8 cellular contexts compared by ENCODE assay signal in the genomic region with DNA sequence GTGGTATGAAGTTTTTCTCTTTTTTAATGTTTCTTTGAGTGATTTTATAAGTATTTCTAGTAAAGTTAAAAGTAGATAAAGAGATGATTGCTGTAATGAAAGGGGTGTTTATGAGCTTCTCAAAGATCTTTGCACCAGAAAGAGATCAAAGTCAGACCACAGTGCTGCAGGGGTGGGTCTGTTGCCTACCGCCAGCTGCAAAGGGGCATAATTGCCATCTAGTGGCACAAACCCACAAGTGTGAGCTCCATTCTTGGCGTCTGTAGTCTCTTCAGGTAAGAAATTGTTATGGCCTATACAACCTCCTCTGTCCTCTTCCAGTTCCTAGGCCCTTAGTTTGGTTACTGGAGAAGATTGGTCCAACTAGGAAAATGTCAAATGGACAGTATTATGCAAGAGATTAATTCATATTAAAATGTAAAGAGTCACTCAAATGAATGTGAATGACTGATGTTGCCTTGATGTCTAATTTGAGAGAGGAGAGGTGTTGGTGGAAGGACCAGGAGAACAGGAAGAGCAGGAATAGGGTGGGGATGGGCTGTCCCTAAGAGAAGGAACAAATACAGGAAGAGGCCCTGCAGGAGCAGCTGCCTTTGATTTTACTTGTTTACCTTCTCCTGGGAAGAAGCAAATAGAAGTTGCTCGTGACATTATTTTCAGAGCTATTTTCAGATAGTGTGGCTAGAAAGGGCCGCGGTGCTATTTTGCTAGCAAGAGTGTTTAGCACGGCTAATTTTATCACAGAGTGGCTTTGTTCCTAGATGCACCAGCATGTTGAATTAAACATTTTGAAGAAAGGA. TPM values are rescaled to one million over a fixed set of nuclear protein-coding genes. Genes with fewer than 3 reads are reported as not detected.
DNase-seq lines count a peak whose midpoint lies in the region; ATAC-seq and TF ChIP-seq lines count a peak whose summit lies in the region.

No MANE protein-coding gene starts in this region.

- H3K36me3 ChIP-seq in BLaER1 treated with 17β-estradiol and CSF1 and Interleukin-3, amounts not matched to agents 10 nM and 100 nM = no peaks in the 10 kb centered on the region
- H3K36me3 ChIP-seq in GM23338 (ENCODE audit: insufficient read depth) (no peaks in the 10 kb centered on the region), OCI-LY3 (replicated peaks; ENCODE audit: low read depth, low read length) (no peaks in the 10 kb centered on the region), neural progenitor cell (no peaks in the 10 kb centered on the region)

- H3K4me3 Mint-ChIP-seq in GM23338 (no peak overlapping the region), neural progenitor cell (no peak overlapping the region)

- no peak overlapping the region for H3K4me3 ChIP-seq in BLaER1 treated with 17β-estradiol and CSF1 and Interleukin-3, amounts not matched to agents 10 nM and 100 nM
- H3K4me3 ChIP-seq in GM23338 = no peak overlapping the region
- H3K4me3 ChIP-seq in OCI-LY3 (ENCODE audit: low read length) = no peak overlapping the region
- no peak overlapping the region for H3K4me3 ChIP-seq in neural progenitor cell

- H3K27ac ChIP-seq in BLaER1 treated with 17β-estradiol and CSF1 and Interleukin-3, amounts not matched to agents 10 nM and 100 nM = no peak overlapping the region
- H3K27ac ChIP-seq in GM23338 (ENCODE audit: low read depth) = no peak overlapping the region
- no peak overlapping the region for H3K27ac ChIP-seq in OCI-LY3 (ENCODE audit: low read length)
- H3K27ac ChIP-seq in neural progenitor cell = no peak overlapping the region

- ATAC-seq in GM23338 = peak; percentile 89
- ATAC-seq in GM18511 (IDR thresholded peaks at IDR 0.05; ENCODE audit: unreplicated experiment) = no peak
- no peak for ATAC-seq in GM21737 (IDR thresholded peaks at IDR 0.05; ENCODE audit: unreplicated experiment)

- H3K4me2 ChIP-seq in BLaER1 treated with 17β-estradiol and CSF1 and Interleukin-3, amounts not matched to agents 10 nM and 100 nM = peak overlapping the region; percentile 37 to 74 (median 60); a peak in 18 of 22 replicates
- peak overlapping the region; percentile 33 for H3K4me2 ChIP-seq in GM23338
- no peak overlapping the region for H3K4me2 ChIP-seq in OCI-LY3 (ENCODE audit: low read length)
- no peak overlapping the region for H3K4me2 ChIP-seq in neural progenitor cell

- no peaks in the 10 kb centered on the region for H3K27me3 ChIP-seq in BLaER1 treated with 17β-estradiol and CSF1 and Interleukin-3, amounts not matched to agents 10 nM and 100 nM
- H3K27me3 ChIP-seq in GM23338 (ENCODE audit: insufficient read depth) (no peaks in the 10 kb centered on the region), OCI-LY3 (ENCODE audit: low read depth, low read length) (no peaks in the 10 kb centered on the region), neural progenitor cell (no peaks in the 10 kb centered on the region)

- TF ChIP-seq CTCF in GM23338 (conservative IDR thresholded peaks at IDR 0.05; ENCODE audit: low read depth in 2 of 2) = peak; percentile 60 to 78
- peak; percentile 68 for TF ChIP-seq CTCF in OCI-LY3 (IDR thresholded peaks at IDR 0.05; ENCODE audit: low read depth, low read length)
- peak; percentile 28 for TF ChIP-seq CTCF in neural progenitor cell (IDR thresholded peaks at IDR 0.05)

- H3K27ac Mint-ChIP-seq in GM23338 = no peak overlapping the region; the same call in 1 of the 2 replicates
- H3K27ac Mint-ChIP-seq in neural progenitor cell = no peak overlapping the region

- H3K9me3 Mint-ChIP-seq in GM23338 = no peaks in the 10 kb centered on the region; the same call in 2 of the 3 replicates
- peaks cover 2% of the 10 kb centered on the region for H3K9me3 Mint-ChIP-seq in neural progenitor cell

- H3K4me1 ChIP-seq in BLaER1 treated with 17β-estradiol and CSF1 and Interleukin-3, amounts not matched to agents 10 nM and 100 nM = peaks cover 17 to 29% (median 20%) of the 10 kb centered on the region in 10 experiments
- H3K4me1 ChIP-seq in GM23338 (ENCODE audit: insufficient read depth) = peaks cover 13% of the 10 kb centered on the region
- H3K4me1 ChIP-seq in OCI-LY3 (ENCODE audit: low read length) = peaks cover 20% of the 10 kb centered on the region
- no peaks in the 10 kb centered on the region for H3K4me1 ChIP-seq in neural progenitor cell

- H3K9me2 ChIP-seq in GM23338 (ENCODE audit: insufficient read depth) = peaks cover 9% of the 10 kb centered on the region; the same call in 1 of the 2 replicates

- H2AFZ ChIP-seq in GM23338 (peak overlapping the region; percentile 1), OCI-LY3 (ENCODE audit: low read depth, low read length) (no peak overlapping the region), neural progenitor cell (replicated peaks) (peak overlapping the region; percentile 12)

- peak; percentile 65 for DNase-seq in GM23338 (ENCODE audit: low spot score)
- peak; percentile 13 for DNase-seq in brain pericyte (ENCODE audit: low read depth, low spot score)
- peak; percentile 19 for DNase-seq in neural progenitor cell (ENCODE audit: low spot score)
- DNase-seq in T1000 (lab: John Stamatoyannopoulos, UW) = no peak

- H3F3A ChIP-seq in GM23338 (replicated peaks; ENCODE audit: low read depth) (no peaks in the 10 kb centered on the region), neural progenitor cell (ENCODE audit: low read depth) (no peaks in the 10 kb centered on the region)

- no peaks in the 10 kb centered on the region for H3K9me3 ChIP-seq in BLaER1 treated with 17β-estradiol and CSF1 and Interleukin-3, amounts not matched to agents 10 nM and 100 nM (replicated peaks in 1 of 11)
- H3K9me3 ChIP-seq in OCI-LY3 (ENCODE audit: insufficient read depth, low read length) (no peaks in the 10 kb centered on the region), neural progenitor cell (ENCODE audit: low read depth) (no peaks in the 10 kb centered on the region)

- H3K79me2 ChIP-seq in GM23338 (replicated peaks; ENCODE audit: insufficient read depth) = no peaks in the 10 kb centered on the region
- H3K79me2 ChIP-seq in OCI-LY3 (ENCODE audit: low read length) = no peaks in the 10 kb centered on the region
- no peaks in the 10 kb centered on the region for H3K79me2 ChIP-seq in neural progenitor cell (ENCODE audit: low read depth)

- peaks cover 22% of the 10 kb centered on the region for H3K4me1 Mint-ChIP-seq in GM23338
- peaks cover 2% of the 10 kb centered on the region for H3K4me1 Mint-ChIP-seq in neural progenitor cell

- H3K9ac ChIP-seq in BLaER1 treated with 17β-estradiol and CSF1 and Interleukin-3, amounts not matched to agents 10 nM and 100 nM = no peak overlapping the region
- H3K9ac ChIP-seq in OCI-LY3 (ENCODE audit: low read length) = no peak overlapping the region
- H3K9ac ChIP-seq in neural progenitor cell = no peak overlapping the region

- H3K36me3 Mint-ChIP-seq in GM23338 (ENCODE audit: low read depth) = no peaks in the 10 kb centered on the region
- no peaks in the 10 kb centered on the region for H3K36me3 Mint-ChIP-seq in neural progenitor cell

- no peaks in the 10 kb centered on the region for H3K27me3 Mint-ChIP-seq in GM23338 (ENCODE audit: insufficient read depth, low read depth, poor library complexity)
- H3K27me3 Mint-ChIP-seq in neural progenitor cell (ENCODE audit: insufficient read depth, low read depth) = no peaks in the 10 kb centered on the region

- H4K20me1 ChIP-seq in BLaER1 treated with 17β-estradiol and CSF1 and Interleukin-3, amounts not matched to agents 10 nM and 100 nM = no peaks in the 10 kb centered on the region
- no peaks in the 10 kb centered on the region for H4K20me1 ChIP-seq in GM23338 (replicated peaks; ENCODE audit: insufficient read depth)
- H4K20me1 ChIP-seq in OCI-LY3 (ENCODE audit: insufficient read depth, low read length) = no peaks in the 10 kb centered on the region
- H4K20me1 ChIP-seq in neural progenitor cell (ENCODE audit: low read depth) = no peaks in the 10 kb centered on the region

TF ChIP-seq in GM23338, 12 proteins besides CTCF, POLR2A, EP300 and RAD21 (continues in another document):
- TF ChIP-seq ZNF331 (CRISPR knock-in tag; IDR thresholded peaks at IDR 0.05; ENCODE audit: low read depth) = no peak

RNA-seq across cellular contexts. Expression of a gene that starts 53.0 kb away (rescaled TPM):
- total RNA-seq in GM23338 (2014; rRNA removed; shearing (Covaris generic)) = 38.5 and 45.3 TPM in 2 replicates
- polyA plus RNA-seq in GM23338 (2016; fragmentation: Nextera tagmentation; extraction: Ambion mirVana) = 29.0 and 29.3 TPM in 2 replicates
- 66.3 and 88.6 TPM in 2 replicates for total RNA-seq in neural progenitor cell (ENCODE audit: low replicate concordance)

Comparison
In these comparisons a context has a peak if more than half of its experiments do, and no peak if none do; other contexts are left out.
1. H3K4me2 ChIP-seq: peak in BLaER1 treated with 17β-estradiol and CSF1 and Interleukin-3, amounts not matched to agents 10 nM and 100 nM (11 of 11) and GM23338 (single experiment); none in OCI-LY3 (single experiment) and neural progenitor cell (single experiment).
2. Peak in every context shown above with its lines, with median percentiles within 50 percentile points of each other: CTCF ChIP-seq.